In genomic region chr19:34668077-34668689, GRCh38 we compare ENCODE assay signal across 2 cellular contexts.
A peak's percentile ranks its signal among the peaks of the same experiment; 100 is the strongest.
TF ChIP-seq lines count a peak whose summit lies in the region.

No MANE protein-coding gene starts in this region.

TF ChIP-seq in HEK293, 187 proteins besides CTCF, POLR2A, EP300 and RAD21:
- peak; percentile 25; the same call in 1 of the 2 replicates for TF ChIP-seq ZFP69B (tag by site-specific recombination; IDR thresholded peaks at IDR 0.05)

TF ChIP-seq in K562, 482 proteins besides CTCF, POLR2A, EP300 and RAD21:
- peak; percentile 61 for TF ChIP-seq ZBTB33 (CRISPR knock-in tag; IDR thresholded peaks at IDR 0.05)
